2 cellular contexts compared by ENCODE assay signal in the genomic region with DNA sequence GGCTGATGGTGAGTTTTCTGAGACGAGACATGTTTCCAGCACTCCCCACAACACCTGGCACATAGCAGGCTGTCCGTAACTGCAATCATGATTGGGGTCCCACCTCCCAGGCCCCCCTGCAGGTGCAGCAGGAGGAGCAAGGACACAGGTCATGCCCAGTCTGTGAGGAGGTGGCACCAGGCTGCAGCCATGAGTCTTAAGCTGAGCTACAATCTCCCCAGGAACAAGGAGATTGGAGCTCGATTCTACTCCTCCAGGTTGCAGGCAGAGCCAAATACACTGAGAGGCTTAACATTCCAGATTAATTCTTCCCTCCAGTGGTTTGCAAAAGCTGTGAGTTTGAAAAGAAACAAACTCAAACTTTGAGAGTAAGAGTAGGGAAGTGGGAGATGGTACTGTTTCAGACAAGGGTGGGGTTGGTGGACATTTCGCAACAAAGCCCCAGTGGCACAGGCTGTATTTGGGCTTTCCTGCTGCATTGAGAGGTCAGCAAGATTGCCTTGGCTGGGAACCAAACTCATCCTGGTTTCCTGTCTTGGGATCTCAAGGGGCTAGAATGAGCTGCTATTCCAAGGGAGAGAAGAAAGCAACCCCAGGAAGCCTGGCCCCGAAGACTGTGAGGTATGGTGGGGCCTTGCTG.
A peak's percentile ranks its signal among the peaks of the same experiment; 100 is the strongest.
TF ChIP-seq lines count a peak whose summit lies in the region.

No MANE protein-coding gene starts in this region.

TF ChIP-seq in IMR-90, 13 proteins besides CTCF, POLR2A, EP300 and RAD21 (continued from another document):
- TF ChIP-seq CEBPB (IDR thresholded peaks at IDR 0.05; ENCODE audit: low read depth, low read length) (peak; percentile 46), MAFK (IDR thresholded peaks at IDR 0.05; ENCODE audit: low read depth, low read length) (no peak)

TF ChIP-seq in K562, 482 proteins besides CTCF, POLR2A, EP300 and RAD21 (continued from another document):
- peak; percentile 65 for TF ChIP-seq CEBPB (tag; IDR thresholded peaks at IDR 0.05)
